ENCODE assay signal across 25 cellular contexts in genomic region chr10:98312816-98313215, GRCh38. TPM values are rescaled to one million over a fixed set of nuclear protein-coding genes. Genes with fewer than 3 reads are reported as not detected.
"Had no signal": no experiment of that assay in that cellular context is flagged by ENCODE, and none has a peak within 500 bp of the region (broad histone marks: within the 10 kb centered on the region; RNA-seq: fewer than 3 reads in every experiment).

No MANE protein-coding gene starts in this region.

- H3K79me2 ChIP-seq: hepatocyte had no signal

- DNase-seq: activated CD4-positive, alpha-beta T cell treated with anti-CD3 and anti-CD28 coated beads, Interleukin-2, amount 50 U/mL, for 48 hours; activated CD8-positive, alpha-beta memory T cell treated with anti-CD3 and anti-CD28 coated beads, Interleukin-2, amount 10 ng/mL, durations not matched to agents 7 days and 5 days; activated naive CD4-positive, alpha-beta T cell treated with anti-CD3 and anti-CD28 coated beads, Interleukin-2, amount 10 ng/mL, durations not matched to agents 7 days and 5 days; activated T-cell treated with anti-CD3 and anti-CD28 coated beads, Interleukin-2, amount 50 U/mL, for 1 hour; left ventricle myocardium inferior; natural killer cell; nucleus accumbens; stimulated activated CD4-positive, alpha-beta T cell treated with anti-CD3 and anti-CD28 coated beads, Interleukin-15, amount 100 ng/mL, for 24 hours; stimulated activated CD4-positive, alpha-beta T cell treated with anti-CD3 and anti-CD28 coated beads, Interleukin-4, amount 100 ng/mL, for 1 hour; stimulated activated naive CD4-positive, alpha-beta T cell; T-helper 9 cell; tibial artery had no signal

- H3K27ac ChIP-seq: cardiac muscle cell, esophagus muscularis mucosa, hepatocyte, left ventricle myocardium inferior, right atrium auricular region, skin epidermis, VCaP had no signal

- ATAC-seq: activated CD8-positive, alpha-beta memory T cell treated with anti-CD3 and anti-CD28 coated beads, Interleukin-2, amount 10 ng/mL, durations not matched to agents 7 days and 5 days; natural killer cell had no signal

- H3K9me3 Mint-ChIP-seq: activated naive CD4-positive, alpha-beta T cell treated with anti-CD3 and anti-CD28 coated beads, Interleukin-2, amount 10 ng/mL, durations not matched to agents 7 days and 5 days; activated T-helper 2 cell treated with anti-CD3 and anti-CD28 coated beads, Interferon-gamma antibody, Interleukin-2, Interleukin-4, amounts not matched to agents 10 μg/mL and 5 μg/mL and 100 μg/mL, durations not matched to agents 14 hours and 24 hours and 36 hours; memory B cell; natural killer cell had no signal

- H3K36me3 Mint-ChIP-seq: activated CD8-positive, alpha-beta memory T cell treated with anti-CD3 and anti-CD28 coated beads, Interleukin-2, amount 10 ng/mL, durations not matched to agents 7 days and 5 days; activated naive CD4-positive, alpha-beta T cell treated with anti-CD3 and anti-CD28 coated beads, Interleukin-2, amount 10 ng/mL, durations not matched to agents 7 days and 5 days; memory B cell; natural killer cell had no signal

- H2AFZ ChIP-seq: hepatocyte had no signal

- H3K4me3 Mint-ChIP-seq: activated CD8-positive, alpha-beta memory T cell treated with anti-CD3 and anti-CD28 coated beads, Interleukin-2, amount 10 ng/mL, durations not matched to agents 7 days and 5 days; activated naive CD4-positive, alpha-beta T cell treated with anti-CD3 and anti-CD28 coated beads, Interleukin-2, amount 10 ng/mL, durations not matched to agents 7 days and 5 days; memory B cell; natural killer cell had no signal

- H3K4me3 ChIP-seq: cardiac muscle cell, esophagus muscularis mucosa, hepatocyte, left ventricle myocardium inferior, right atrium auricular region, skin epidermis, tibial artery had no signal

- H3K4me1 Mint-ChIP-seq: activated CD8-positive, alpha-beta memory T cell treated with anti-CD3 and anti-CD28 coated beads, Interleukin-2, amount 10 ng/mL, durations not matched to agents 7 days and 5 days; activated naive CD4-positive, alpha-beta T cell treated with anti-CD3 and anti-CD28 coated beads, Interleukin-2, amount 10 ng/mL, durations not matched to agents 7 days and 5 days had no signal

- H3K27ac Mint-ChIP-seq: activated CD8-positive, alpha-beta memory T cell treated with anti-CD3 and anti-CD28 coated beads, Interleukin-2, amount 10 ng/mL, durations not matched to agents 7 days and 5 days; activated naive CD4-positive, alpha-beta T cell treated with anti-CD3 and anti-CD28 coated beads, Interleukin-2, amount 10 ng/mL, durations not matched to agents 7 days and 5 days; activated T-helper 2 cell treated with anti-CD3 and anti-CD28 coated beads, Interferon-gamma antibody, Interleukin-2, Interleukin-4, amounts not matched to agents 10 μg/mL and 5 μg/mL and 100 μg/mL, durations not matched to agents 14 hours and 24 hours and 36 hours; memory B cell; natural killer cell; progenitor cell of endocrine pancreas had no signal

- H3K9me3 ChIP-seq: esophagus muscularis mucosa, left ventricle myocardium inferior, right atrium auricular region, tibial artery had no signal

- H3K27me3 ChIP-seq: cardiac muscle cell, esophagus muscularis mucosa, hepatocyte, right atrium auricular region had no signal

- FAIRE-seq: astrocyte, colon, keratinocyte, urothelium cell line had no signal

- H3K36me3 ChIP-seq: cardiac muscle cell, esophagus muscularis mucosa, left ventricle myocardium inferior, right atrium auricular region, tibial artery had no signal

- H3K4me2 ChIP-seq: hepatocyte had no signal

RNA-seq across cellular contexts. Expression of gene LOXL4, which starts 44.8 kb away (rescaled TPM):
- total RNA-seq: activated CD8-positive, alpha-beta memory T cell treated with anti-CD3 and anti-CD28 coated beads, Interleukin-2, amount 10 ng/mL, durations not matched to agents 7 days and 5 days; activated T-helper 2 cell treated with anti-CD3 and anti-CD28 coated beads, Interferon-gamma antibody, Interleukin-2, Interleukin-4, amounts not matched to agents 10 μg/mL and 5 μg/mL and 100 μg/mL, durations not matched to agents 14 hours and 24 hours and 36 hours had no signal
